ENCODE assay signal across 9 cellular contexts in the genomic region with DNA sequence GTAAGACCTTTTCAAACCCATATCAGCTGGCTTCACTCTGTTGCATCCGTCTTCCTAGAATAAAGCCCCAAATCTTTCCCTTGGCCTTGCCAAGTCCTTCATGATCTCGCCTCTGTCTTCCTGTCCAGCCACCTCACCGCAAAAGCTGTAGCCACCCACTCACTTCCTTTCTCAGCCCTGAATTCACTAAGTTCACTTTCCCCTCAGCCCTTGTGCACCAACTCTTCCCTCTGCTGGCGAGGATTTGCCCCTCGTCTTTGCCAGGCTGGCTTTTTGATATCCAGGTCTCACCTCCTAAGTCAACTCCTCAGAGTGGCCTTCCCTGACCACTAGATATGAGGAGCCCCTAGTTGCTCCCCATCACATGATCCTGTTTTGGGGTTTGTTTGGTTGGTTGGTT. TPM values are rescaled to one million over a fixed set of nuclear protein-coding genes. Genes with fewer than 3 reads are reported as not detected.
DNase-seq lines count a peak whose midpoint lies in the region; ATAC-seq, FAIRE-seq and TF ChIP-seq lines count a peak whose summit lies in the region.
"Had no signal": no experiment of that assay in that cellular context is flagged by ENCODE, and none has a peak within 500 bp of the region (broad histone marks: within the 10 kb centered on the region; RNA-seq: fewer than 3 reads in every experiment).

No MANE protein-coding gene starts in this region.

- peaks cover 26% of the 10 kb centered on the region for H3F3A ChIP-seq in SK-N-SH (replicated peaks; ENCODE audit: insufficient read depth)

- H3K4me1 ChIP-seq in SK-N-SH (ENCODE audit: control insufficient read depth in 1 of 2, insufficient read depth in 2 of 2, low read depth in 1 of 2, low read length in 1 of 2) (peaks cover 18 to 44% of the 10 kb centered on the region in 2 experiments; a peak in 3 of 4 replicates), colonic mucosa (peaks cover 14% of the 10 kb centered on the region)

- POLR2A ChIA-PET in SK-N-SH (lab: Yijun Ruan, JAX), result no interaction called here

- no peak overlapping the region for H2AFZ ChIP-seq in SK-N-SH (ENCODE audit: low read depth)

- intact Hi-C loops in colonic mucosa (cut with DNase I), result loop anchor here (5.0 kb wide), 1 partner anchor 45 kb away; no protein-coding TSS in a partner anchor

- H3K36me3 ChIP-seq in SK-N-SH (replicated peaks in 1 of 2; ENCODE audit: control insufficient read depth in 1 of 2, insufficient read depth in 2 of 2, low read length in 1 of 2), result no peaks in the 10 kb centered on the region
- no peaks in the 10 kb centered on the region for H3K36me3 ChIP-seq in colonic mucosa

- no peaks in the 10 kb centered on the region for H3K9me2 ChIP-seq in SK-N-SH

- TF ChIP-seq CTCF in AG09309 (IDR thresholded peaks at IDR 0.05; ENCODE audit: control insufficient read depth, insufficient read depth, low read depth, low read length, missing control alignments), result peak; percentile 49
- TF ChIP-seq CTCF in SK-N-SH (IDR thresholded peaks at IDR 0.05), result peak; percentile 54
- TF ChIP-seq CTCF in fibroblast of villous mesenchyme (IDR thresholded peaks at IDR 0.05; ENCODE audit: insufficient read depth, low read depth, low read length), result peak; percentile 42
- TF ChIP-seq CTCF in colonic mucosa (IDR thresholded peaks at IDR 0.05), result no peak

- H3K9me3 ChIP-seq in SK-N-SH (no peaks in the 10 kb centered on the region), colonic mucosa (no peaks in the 10 kb centered on the region)

- no peak overlapping the region for H3K9ac ChIP-seq in SK-N-SH
- H3K9ac ChIP-seq in colonic mucosa (ENCODE audit: low read depth in 2 of 2, low read length in 2 of 2), result no peak overlapping the region

- H3K4me3 ChIP-seq in AG09309 (ENCODE audit: control insufficient read depth, low read depth, low read length), result no peak overlapping the region
- no peak overlapping the region for H3K4me3 ChIP-seq in SK-N-SH (ENCODE audit: low read depth in 2 of 2, low read length in 1 of 2)
- H3K4me3 ChIP-seq in fibroblast of villous mesenchyme (ENCODE audit: low read depth, low read length), result no peak overlapping the region
- no peak overlapping the region for H3K4me3 ChIP-seq in colonic mucosa

- TF ChIP-seq EP300 in SK-N-SH (IDR thresholded peaks at IDR 0.05; ENCODE audit: borderline replicate concordance in 1 of 2, low read depth in 1 of 2, low read length in 1 of 2), result no peak

- no peak for DNase-seq in AG09309 (ENCODE audit: low read depth)
- DNase-seq in GM12891 (ENCODE audit: insufficient read length, low spot score), result no peak
- DNase-seq in SK-N-SH, result no peak
- peak; percentile 74 for DNase-seq in fibroblast of villous mesenchyme (ENCODE audit: low read depth)
- no peak for DNase-seq in pons (ENCODE audit: low spot score)
- no peak for DNase-seq in colonic mucosa
- DNase-seq in NCI-H1694 (lab: John Stamatoyannopoulos, UW), result no peak
- DNase-seq: anterior cingulate cortex had no signal

- FAIRE-seq in GM12891 (lab: Jason Lieb, UNC), result peak; percentile 85

- TF ChIP-seq POLR2A in GM12891 (IDR thresholded peaks at IDR 0.05; ENCODE audit: low read depth, low read length), result no peak

- no peaks in the 10 kb centered on the region for H4K20me1 ChIP-seq in SK-N-SH (ENCODE audit: insufficient read depth)

- no peak for ATAC-seq in activated CD4-positive, CD25-positive, alpha-beta regulatory T cell treated with anti-CD3 and anti-CD28 coated beads, Interleukin-2, amount 50 U/mL, for 24 hours

- H3K27me3 ChIP-seq in SK-N-SH (ENCODE audit: insufficient read depth), result no peaks in the 10 kb centered on the region
- no peaks in the 10 kb centered on the region for H3K27me3 ChIP-seq in colonic mucosa

- CTCF ChIA-PET in SK-N-SH (lab: Yijun Ruan, JAX), result interaction anchor here (1.1 to 2.2 kb wide), 6 partner anchors 8 to 143 kb away, joined by 3 to 11 read pairs (median 4); no protein-coding TSS in a partner anchor

- H3K79me2 ChIP-seq in SK-N-SH (ENCODE audit: insufficient read depth), result no peaks in the 10 kb centered on the region

- 58% methylated on average over 5 of the region's 5 CpGs for WGBS in SK-N-SH (ENCODE audit: low lambda C conversion rate)

- no peak overlapping the region; the same call in 1 of the 2 replicates for H3K4me2 ChIP-seq in SK-N-SH

- no peak overlapping the region for H3K27ac ChIP-seq in SK-N-SH (ENCODE audit: low read depth in 2 of 2, low read length in 1 of 2)
- H3K27ac ChIP-seq in colonic mucosa, result no peak overlapping the region

- peak; percentile 34 for TF ChIP-seq RAD21 in SK-N-SH (IDR thresholded peaks at IDR 0.05; ENCODE audit: low read length)

TF ChIP-seq in GM12891, 5 proteins besides CTCF, POLR2A, EP300 and RAD21:
- TF ChIP-seq POLR2AphosphoS5 (IDR thresholded peaks at IDR 0.05; ENCODE audit: low read depth, low read length) (no peak), TAF1 (IDR thresholded peaks at IDR 0.05; ENCODE audit: low read depth, low read length) (no peak), PAX5 (IDR thresholded peaks at IDR 0.05; ENCODE audit: insufficient read depth, low read length, severe bottlenecking) (no peak), SPI1 (IDR thresholded peaks at IDR 0.05; ENCODE audit: low read depth, low read length) (peak; percentile 67), POU2F2 (IDR thresholded peaks at IDR 0.05; ENCODE audit: low read depth, low read length) (0 out of 2 replicates have a peak, but pooled peaks have one; percentile 26)

TF ChIP-seq in SK-N-SH, 30 proteins besides CTCF, POLR2A, EP300 and RAD21:
- peak; percentile 16; the same call in 1 of the 2 replicates for TF ChIP-seq SMC3 (IDR thresholded peaks at IDR 0.05; ENCODE audit: low read depth, low read length)
- no peak for TF ChIP-seq MXI1 (IDR thresholded peaks at IDR 0.05; ENCODE audit: low read depth, low read length)

RNA-seq across cellular contexts. Expression of gene COL16A1, which starts 3.9 kb away (rescaled TPM):
- polyA plus RNA-seq in GM12891 (2012; ENCODE audit: low read depth, missing spikeins), result 3.4 TPM
- polyA plus RNA-seq in SK-N-SH (2012; rRNA removed), result 9.0 and 10.4 TPM in 2 replicates
- 3.0 and 3.8 TPM in 2 replicates for polyA plus RNA-seq in SK-N-SH (2012; cell fraction: cytosol; rRNA removed)
- 38.2 and 47.3 TPM in 2 replicates for polyA plus RNA-seq in SK-N-SH (2012; cell fraction: nucleus; rRNA removed)
- total RNA-seq in fibroblast of villous mesenchyme (86.4 and 156 TPM in 2 replicates), colonic mucosa (10 to 100 TPM in 1 of 2 donors, 1 to 10 TPM in 1; 9.0 to 15.4 TPM)

RNA-seq across cellular contexts. Expression of gene ADGRB2, which starts 56.4 kb away (rescaled TPM):
- polyA plus RNA-seq in GM12891 (2012; ENCODE audit: low read depth, missing spikeins), result 1.6 TPM
- polyA plus RNA-seq in SK-N-SH (2012; rRNA removed), result 10.6 and 13.0 TPM in 2 replicates
- 4.3 and 8.4 TPM in 2 replicates for polyA plus RNA-seq in SK-N-SH (2012; cell fraction: cytosol; rRNA removed)
- 41.8 and 66.9 TPM in 2 replicates for polyA plus RNA-seq in SK-N-SH (2012; cell fraction: nucleus; rRNA removed)
- total RNA-seq in fibroblast of villous mesenchyme (11.3 and 14.2 TPM in 2 replicates), colonic mucosa (1 to 10 TPM in 1 of 2 donors, under 1 TPM in 1; 0.59 to 1.6 TPM)
